Comparison of ENCODE assay signal across 1 cellular context in the genomic region with DNA sequence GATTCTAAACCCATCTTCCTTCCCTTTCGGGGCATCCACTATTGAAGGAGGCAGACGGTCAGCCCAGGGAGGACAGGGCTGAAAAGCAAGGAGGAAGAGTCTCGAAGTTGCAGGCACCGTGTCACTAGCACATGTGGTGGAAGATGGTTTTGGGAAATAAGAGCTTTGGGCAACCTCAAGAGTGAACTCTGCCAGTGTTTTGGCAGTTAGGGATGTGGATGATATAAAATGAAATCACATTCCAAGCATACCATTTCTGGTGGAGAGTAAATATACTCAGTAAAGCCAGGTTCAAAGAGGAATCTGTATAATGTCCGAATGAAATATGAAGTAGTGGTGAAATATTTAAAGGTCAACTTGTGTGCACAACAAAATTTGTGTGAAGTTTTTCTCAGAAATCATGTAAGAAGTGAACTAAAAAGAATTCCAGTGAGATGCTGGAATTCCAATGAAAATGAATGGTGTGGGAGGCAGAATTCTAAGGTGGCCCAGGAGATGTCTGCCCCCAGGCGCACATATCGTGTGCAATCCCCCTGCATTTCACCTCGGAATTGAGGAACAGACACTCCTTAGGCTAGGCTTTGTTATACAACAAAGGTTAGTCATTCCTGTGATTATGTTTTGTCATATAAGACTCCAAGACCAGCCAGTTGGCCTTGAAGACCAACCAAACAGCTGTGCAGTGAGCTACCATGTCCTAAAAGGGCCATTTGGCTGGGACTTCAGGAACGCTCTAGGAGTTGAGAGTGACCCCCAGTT.
TF ChIP-seq lines count a peak whose summit lies in the region.

No MANE protein-coding gene starts in this region.

TF ChIP-seq in GM23338, 12 proteins besides CTCF, POLR2A, EP300 and RAD21 (continued from another document):
- no peak for TF ChIP-seq ZNF462 (CRISPR knock-in tag; IDR thresholded peaks at IDR 0.05)
- no peak for TF ChIP-seq POLR2AphosphoS5 (IDR thresholded peaks at IDR 0.05; ENCODE audit: low read depth)
- no peak for TF ChIP-seq ZNF331 (CRISPR knock-in tag; IDR thresholded peaks at IDR 0.05; ENCODE audit: low read depth)
- no peak for TF ChIP-seq ETS1 (IDR thresholded peaks at IDR 0.05)
